8 cellular contexts compared by ENCODE assay signal in the genomic region with DNA sequence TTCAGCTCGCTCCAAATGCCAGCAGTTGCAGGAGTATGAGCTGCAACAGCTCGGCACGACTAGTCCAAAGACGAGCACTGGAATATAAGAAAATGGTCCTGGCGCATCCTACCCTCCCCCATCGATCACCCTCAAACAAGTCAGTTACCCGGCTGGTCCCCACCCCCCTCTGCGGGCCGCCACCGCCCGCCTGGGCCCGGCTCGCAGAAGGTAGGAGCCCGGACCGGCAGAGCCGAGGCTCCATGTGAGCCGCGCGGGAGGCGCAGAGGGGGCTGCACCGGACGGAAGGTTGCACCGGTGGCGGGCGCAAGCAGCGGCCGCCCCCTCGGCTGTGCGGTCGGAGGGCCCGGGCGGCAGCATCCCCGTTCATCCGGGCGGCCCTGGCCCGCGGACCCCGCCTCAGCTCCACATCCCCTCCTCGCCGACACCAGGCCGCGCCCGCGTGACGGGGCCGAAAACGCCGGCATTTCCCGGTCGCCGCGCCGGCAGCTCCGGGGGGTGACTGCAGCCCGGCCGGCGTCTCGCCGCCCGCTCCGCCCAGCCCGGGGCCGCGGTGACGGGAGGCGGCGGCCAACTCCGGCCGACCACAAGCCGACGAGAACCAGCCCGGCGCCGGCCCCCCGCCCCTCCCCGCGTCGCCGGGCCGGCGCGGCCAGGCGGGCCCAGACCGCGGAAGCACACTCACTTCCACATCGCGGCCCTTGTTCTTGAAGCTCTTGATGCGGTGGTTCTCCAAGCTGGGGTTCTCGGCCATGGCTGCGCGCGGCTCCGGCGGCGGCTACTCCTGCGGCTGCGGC. TPM values are rescaled to one million over a fixed set of nuclear protein-coding genes. Genes with fewer than 3 reads are reported as not detected.
A peak's percentile ranks its signal among the peaks of the same experiment; 100 is the strongest.
DNase-seq lines count a peak whose midpoint lies in the region; ATAC-seq and TF ChIP-seq lines count a peak whose summit lies in the region.

No MANE protein-coding gene starts in this region.

- no peaks in the 10 kb centered on the region for H3K27me3 Mint-ChIP-seq in activated naive CD8-positive, alpha-beta T cell treated with anti-CD3 and anti-CD28 coated beads for 36 hours

- H3K4me1 ChIP-seq in BE2C (peaks cover 10% of the 10 kb centered on the region; the same call in 1 of the 2 replicates), uterus (no peaks in the 10 kb centered on the region)

- peak overlapping the region; percentile 85 for H3K9ac ChIP-seq in SK-N-MC (ENCODE audit: insufficient read length)

- peak; percentile 11 for ATAC-seq in GM19025 (IDR thresholded peaks at IDR 0.05; ENCODE audit: low read depth, unreplicated experiment)
- peak; percentile 22 for ATAC-seq in HG03280 (IDR thresholded peaks at IDR 0.05; ENCODE audit: unreplicated experiment)
- ATAC-seq in Right ventricle myocardium superior (ENCODE audit: poor library complexity), result peak; percentile 42

- intact Hi-C loops in Right ventricle myocardium superior (cut with DNase I) (no loop called here), uterus (cut with DNase I; ENCODE audit: low total_unique reads) (loop anchor here (10.0 kb wide), 1 partner anchor 333 kb away; no protein-coding TSS in a partner anchor)

- H3K27me3 ChIP-seq in BE2C (no peaks in the 10 kb centered on the region), uterus (no peaks in the 10 kb centered on the region)

- peaks cover 28% of the 10 kb centered on the region for H3K4me1 Mint-ChIP-seq in activated naive CD8-positive, alpha-beta T cell treated with anti-CD3 and anti-CD28 coated beads for 36 hours

- TF ChIP-seq CTCF in BE2C (IDR thresholded peaks at IDR 0.05; ENCODE audit: low read depth, low read length), result no peak
- no peak for TF ChIP-seq CTCF in uterus (IDR thresholded peaks at IDR 0.05)

- H3K27ac ChIP-seq in SK-N-MC (peak overlapping the region; percentile 81; the same call in 1 of the 2 replicates), uterus (peak overlapping the region; percentile 92 to 94)

- H3K4me3 ChIP-seq in BE2C (ENCODE audit: low read depth, low read length) (peak overlapping the region; percentile 79), SK-N-MC (peak overlapping the region; percentile 84), uterus (peak overlapping the region; percentile 45 to 86)

- no peak for TF ChIP-seq POLR2A in uterus (IDR thresholded peaks at IDR 0.05)

- H3K9me3 ChIP-seq in BE2C, result no peaks in the 10 kb centered on the region
- no peaks in the 10 kb centered on the region for H3K9me3 ChIP-seq in SK-N-MC (ENCODE audit: low read depth, low read length)
- no peaks in the 10 kb centered on the region for H3K9me3 ChIP-seq in uterus

- H3K9me3 Mint-ChIP-seq in activated naive CD8-positive, alpha-beta T cell treated with anti-CD3 and anti-CD28 coated beads for 36 hours, result no peaks in the 10 kb centered on the region

- peak overlapping the region; percentile 97 for H3K27ac Mint-ChIP-seq in activated naive CD8-positive, alpha-beta T cell treated with anti-CD3 and anti-CD28 coated beads for 36 hours

- peak; percentile 57 for DNase-seq in BE2C
- no peak for DNase-seq in SK-N-MC (ENCODE audit: low read depth, low spot score)
- DNase-seq in activated naive CD8-positive, alpha-beta T cell treated with anti-CD3 and anti-CD28 coated beads for 36 hours, result peak; percentile 66
- DNase-seq in Right ventricle myocardium superior, result peak; percentile 67
- DNase-seq in pons (ENCODE audit: low spot score), result peak; percentile 42
- DNase-seq in uterus, result peak; percentile 34 to 45

- peaks cover 14% of the 10 kb centered on the region for H3K36me3 Mint-ChIP-seq in activated naive CD8-positive, alpha-beta T cell treated with anti-CD3 and anti-CD28 coated beads for 36 hours

- peaks cover 9% of the 10 kb centered on the region for H3K36me3 ChIP-seq in BE2C
- H3K36me3 ChIP-seq in SK-N-MC (ENCODE audit: insufficient read depth, low read length), result peaks cover 17% of the 10 kb centered on the region
- H3K36me3 ChIP-seq in uterus, result no peaks in the 10 kb centered on the region

- H3K4me3 Mint-ChIP-seq in activated naive CD8-positive, alpha-beta T cell treated with anti-CD3 and anti-CD28 coated beads for 36 hours, result peak overlapping the region; percentile 89

RNA-seq across cellular contexts. Expression of a gene that starts 0.5 kb away (rescaled TPM):
- 20.3 TPM for polyA plus RNA-seq in BE2C (2012; ENCODE audit: insufficient read depth, insufficient read length, low read depth)
- total RNA-seq in activated naive CD8-positive, alpha-beta T cell treated with anti-CD3 and anti-CD28 coated beads for 36 hours, result 10 to 100 TPM; 65.9 to 67.0 TPM
- total RNA-seq in Right ventricle myocardium superior, result 58.7 TPM
- total RNA-seq in uterus, result 10 to 100 TPM in 3 of 4 donors, 1 to 10 TPM in 1; 9.1 to 49.2 (median 30.3) TPM
